15 cellular contexts compared by ENCODE assay signal in genomic region chr12:93587601-93588000, GRCh38.
"Had no signal": no experiment of that assay in that cellular context is flagged by ENCODE, and none has a peak within 500 bp of the region (broad histone marks: within the 10 kb centered on the region; RNA-seq: fewer than 3 reads in every experiment).

No MANE protein-coding gene starts in this region.

- H3K36me3 ChIP-seq: brain microvascular endothelial cell, gastrocnemius medialis, left lung, suprapubic skin had no signal

- H3K9me3 ChIP-seq: gastrocnemius medialis, heart right ventricle, left lung, suprapubic skin had no signal

- DNase-seq: activated CD4-positive, alpha-beta T cell treated with anti-CD3 and anti-CD28 coated beads for 36 hours; activated CD8-positive, alpha-beta memory T cell treated with anti-CD3 and anti-CD28 coated beads for 24 hours; amygdala; brain microvascular endothelial cell; effector memory CD8-positive, alpha-beta T cell; gastrocnemius medialis; heart right ventricle; left lung; mesendoderm; stimulated activated CD4-positive, alpha-beta T cell treated with anti-CD3 and anti-CD28 coated beads, Interleukin-2, amount 100 ng/mL, for 48 hours; stimulated activated naive CD8-positive, alpha-beta T cell treated with anti-CD3 and anti-CD28 coated beads, Interleukin-15, Interleukin-2, amounts not matched to agents 100 U/mL and 50 U/mL, for 24 hours had no signal

- H3K27me3 ChIP-seq: brain microvascular endothelial cell had no signal

- H3K4me3 ChIP-seq: gastrocnemius medialis, heart right ventricle, left lung, suprapubic skin had no signal

- FAIRE-seq: islet of Langerhans had no signal

- ATAC-seq: activated CD4-positive, alpha-beta T cell treated with anti-CD3 and anti-CD28 coated beads for 36 hours; effector memory CD8-positive, alpha-beta T cell; gastrocnemius medialis; heart right ventricle; left lung; stimulated activated naive CD8-positive, alpha-beta T cell treated with anti-CD3 and anti-CD28 coated beads, Interleukin-15, Interleukin-2, amounts not matched to agents 100 U/mL and 50 U/mL, for 24 hours had no signal

- H3K27ac ChIP-seq: brain microvascular endothelial cell, epithelial cell of prostate, gastrocnemius medialis, heart right ventricle, left lung, suprapubic skin, VCaP had no signal
